In the genomic region with DNA sequence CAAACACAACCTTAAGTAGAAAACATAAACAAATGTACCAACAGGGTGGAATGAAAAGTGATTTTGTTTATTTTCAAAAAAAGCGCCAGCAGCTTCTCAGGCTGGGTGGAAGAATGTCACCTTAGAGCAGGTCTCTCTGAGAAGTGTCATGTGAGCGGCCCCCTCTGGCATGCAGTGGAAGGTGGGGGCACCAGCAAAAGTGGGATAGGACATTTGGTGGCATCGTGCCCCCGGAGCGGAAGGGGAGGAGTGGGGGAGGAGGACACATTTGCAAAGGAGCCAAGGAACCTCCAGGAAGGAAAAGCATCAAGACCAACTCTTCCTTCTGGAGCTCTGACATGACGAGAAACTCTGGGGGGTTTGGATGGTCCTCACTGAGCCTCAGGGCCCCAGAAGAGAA, we compare ENCODE assay signal across 26 cellular contexts.
"Had no signal": no experiment of that assay in that cellular context is flagged by ENCODE, and none has a peak within 500 bp of the region (broad histone marks: within the 10 kb centered on the region; RNA-seq: fewer than 3 reads in every experiment).

No MANE protein-coding gene starts in this region.

- DNase-seq: activated B cell treated with CpG ODN at 0.5 μM for 24 hours; activated CD4-positive, alpha-beta memory T cell treated with anti-CD3 and anti-CD28 coated beads, Interleukin-2, amount 10 ng/mL, durations not matched to agents 7 days and 5 days; activated CD4-positive, alpha-beta T cell treated with anti-CD3 and anti-CD28 coated beads for 1 hour; activated CD4-positive, alpha-beta T cell treated with anti-CD3 and anti-CD28 coated beads, Interleukin-2, amount 10 ng/mL, durations not matched to agents 7 days and 5 days; activated gamma-delta T cell treated with Interleukin-2 at 50 U/mL for 16 hours; activated naive CD4-positive, alpha-beta T cell treated with anti-CD3 and anti-CD28 coated beads, Interleukin-2, amount 10 ng/mL, durations not matched to agents 7 days and 5 days; activated naive CD8-positive, alpha-beta T cell treated with anti-CD3 and anti-CD28 coated beads for 36 hours; activated T-cell treated with anti-CD3 and anti-CD28 coated beads for 4 hours; activated T-cell treated with anti-CD3 and anti-CD28 coated beads, Interleukin-2, amount 50 U/mL, for 48 hours; aorta; central memory CD4-positive, alpha-beta T cell; MG63; MV-4-11; NCI-H1092 treated with DMSO at 0.1 percent for 48 hours; NCI-H1417 treated with DMSO at 0.1 percent for 48 hours; NCI-H1694; NCI-H2029; NCI-H345; NCI-H510A; NCI-H526 treated with DMSO at 0.1 percent for 48 hours; NK-92 treated with Interleukin-12 subunit alpha and Interleukin-12 subunit beta, amount 100 ng/mL, for 24 hours; PC-9; SHP77 treated with DMSO at 0.1 percent for 48 hours; T-helper 17 cell; T1000 had no signal

- H3K27me3 Mint-ChIP-seq: activated B cell treated with CpG ODN at 0.5 μM for 24 hours; activated CD4-positive, alpha-beta memory T cell treated with anti-CD3 and anti-CD28 coated beads, Interleukin-2, amount 10 ng/mL, durations not matched to agents 7 days and 5 days; activated CD4-positive, alpha-beta T cell treated with anti-CD3 and anti-CD28 coated beads, Interleukin-2, amount 10 ng/mL, durations not matched to agents 7 days and 5 days; activated naive CD4-positive, alpha-beta T cell treated with anti-CD3 and anti-CD28 coated beads, Interleukin-2, amount 10 ng/mL, durations not matched to agents 7 days and 5 days; activated naive CD8-positive, alpha-beta T cell treated with anti-CD3 and anti-CD28 coated beads for 36 hours; T-helper 17 cell had no signal

- H3K4me1 Mint-ChIP-seq: activated B cell treated with CpG ODN at 0.5 μM for 24 hours; activated CD4-positive, alpha-beta memory T cell treated with anti-CD3 and anti-CD28 coated beads, Interleukin-2, amount 10 ng/mL, durations not matched to agents 7 days and 5 days; activated CD4-positive, alpha-beta T cell treated with anti-CD3 and anti-CD28 coated beads, Interleukin-2, amount 10 ng/mL, durations not matched to agents 7 days and 5 days; activated naive CD4-positive, alpha-beta T cell treated with anti-CD3 and anti-CD28 coated beads, Interleukin-2, amount 10 ng/mL, durations not matched to agents 7 days and 5 days; activated naive CD8-positive, alpha-beta T cell treated with anti-CD3 and anti-CD28 coated beads for 36 hours; T-helper 17 cell had no signal

- H3K27me3 ChIP-seq: MG63 had no signal

- H3K27ac Mint-ChIP-seq: activated B cell treated with CpG ODN at 0.5 μM for 24 hours; activated CD4-positive, alpha-beta memory T cell treated with anti-CD3 and anti-CD28 coated beads, Interleukin-2, amount 10 ng/mL, durations not matched to agents 7 days and 5 days; activated CD4-positive, alpha-beta T cell treated with anti-CD3 and anti-CD28 coated beads, Interleukin-2, amount 10 ng/mL, durations not matched to agents 7 days and 5 days; activated naive CD4-positive, alpha-beta T cell treated with anti-CD3 and anti-CD28 coated beads, Interleukin-2, amount 10 ng/mL, durations not matched to agents 7 days and 5 days; activated naive CD8-positive, alpha-beta T cell treated with anti-CD3 and anti-CD28 coated beads for 36 hours; activated T-helper 2 cell treated with anti-CD3 and anti-CD28 coated beads, Interferon-gamma antibody, Interleukin-2, Interleukin-4, amounts not matched to agents 10 μg/mL and 5 μg/mL and 100 μg/mL, durations not matched to agents 14 hours and 24 hours and 36 hours; T-helper 17 cell had no signal

- H2AFZ ChIP-seq: PC-9 had no signal

- H3K4me2 ChIP-seq: PC-9 had no signal

- H3K9me3 ChIP-seq: MG63 had no signal

- H3K36me3 Mint-ChIP-seq: activated naive CD4-positive, alpha-beta T cell treated with anti-CD3 and anti-CD28 coated beads, Interleukin-2, amount 10 ng/mL, durations not matched to agents 7 days and 5 days; activated naive CD8-positive, alpha-beta T cell treated with anti-CD3 and anti-CD28 coated beads for 36 hours had no signal

- H3K36me3 ChIP-seq: MG63 had no signal

- H3K9me3 Mint-ChIP-seq: activated B cell treated with CpG ODN at 0.5 μM for 24 hours; activated naive CD8-positive, alpha-beta T cell treated with anti-CD3 and anti-CD28 coated beads for 36 hours; activated T-helper 2 cell treated with anti-CD3 and anti-CD28 coated beads, Interferon-gamma antibody, Interleukin-2, Interleukin-4, amounts not matched to agents 10 μg/mL and 5 μg/mL and 100 μg/mL, durations not matched to agents 14 hours and 24 hours and 36 hours had no signal

- H3K27ac ChIP-seq: PC-9 had no signal

- H3K4me3 Mint-ChIP-seq: activated B cell treated with CpG ODN at 0.5 μM for 24 hours; activated CD4-positive, alpha-beta memory T cell treated with anti-CD3 and anti-CD28 coated beads, Interleukin-2, amount 10 ng/mL, durations not matched to agents 7 days and 5 days; activated CD4-positive, alpha-beta T cell treated with anti-CD3 and anti-CD28 coated beads, Interleukin-2, amount 10 ng/mL, durations not matched to agents 7 days and 5 days; activated naive CD4-positive, alpha-beta T cell treated with anti-CD3 and anti-CD28 coated beads, Interleukin-2, amount 10 ng/mL, durations not matched to agents 7 days and 5 days; activated naive CD8-positive, alpha-beta T cell treated with anti-CD3 and anti-CD28 coated beads for 36 hours; T-helper 17 cell had no signal

- H3K4me3 ChIP-seq: MG63, PC-9 had no signal

- ATAC-seq: T-helper 17 cell had no signal
